In the genomic region with DNA sequence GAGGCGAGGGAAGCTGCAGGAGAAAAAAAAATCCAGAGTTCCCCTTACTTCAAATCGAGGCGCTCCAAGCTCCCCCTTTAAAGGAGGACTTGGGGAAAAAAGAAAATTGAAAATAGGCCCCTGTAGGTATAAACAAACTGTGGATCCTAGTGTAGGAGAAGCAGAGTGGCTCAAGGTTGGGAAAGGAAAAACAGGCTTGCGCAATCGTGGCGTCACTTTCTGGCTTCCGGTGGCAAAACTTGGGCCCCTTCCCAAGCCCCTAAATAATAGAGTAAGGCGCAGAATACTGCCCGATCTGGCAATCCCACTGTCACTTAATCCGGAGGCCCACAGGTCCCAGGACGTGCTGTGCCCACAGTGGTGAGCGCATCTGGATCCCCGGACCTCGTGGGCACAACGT, we compare ENCODE assay signal across 19 cellular contexts. TPM values are rescaled to one million over a fixed set of nuclear protein-coding genes. Genes with fewer than 3 reads are reported as not detected.
A peak's percentile ranks its signal among the peaks of the same experiment; 100 is the strongest.
DNase-seq lines count a peak whose midpoint lies in the region; ATAC-seq and TF ChIP-seq lines count a peak whose summit lies in the region.
"Had no signal": no experiment of that assay in that cellular context is flagged by ENCODE, and none has a peak within 500 bp of the region (broad histone marks: within the 10 kb centered on the region; RNA-seq: fewer than 3 reads in every experiment).

No MANE protein-coding gene starts in this region.

- H3K9me3 ChIP-seq in HUES48 (ENCODE audit: control insufficient read depth, insufficient read depth, low read length) (peaks cover 3% of the 10 kb centered on the region; the same call in 1 of the 2 replicates), iPS-18a (ENCODE audit: control insufficient read depth, low read depth, low read length) (peaks cover 8% of the 10 kb centered on the region), thymus (ENCODE audit: control insufficient read depth) (no peaks in the 10 kb centered on the region)

- no peak for ATAC-seq in WTC11
- ATAC-seq: Right ventricle myocardium inferior had no signal

- H3K27me3 Mint-ChIP-seq in WTC11 (ENCODE audit: low read depth) = peaks cover 100% of the 10 kb centered on the region
- H3K27me3 Mint-ChIP-seq in chondrocyte (ENCODE audit: low read depth) = peaks cover 80% of the 10 kb centered on the region

- 7% methylated on average over 15 of the region's 15 CpGs for WGBS in thymus

- H3K27ac ChIP-seq in HUES48 (ENCODE audit: low read depth, low read length) (no peak overlapping the region), iPS-18a (ENCODE audit: low read length) (no peak overlapping the region), thymus (ENCODE audit: low read depth) (peak overlapping the region; percentile 61)
- H3K27ac ChIP-seq: C4-2B had no signal

- H3K4me1 Mint-ChIP-seq in WTC11 (peaks cover 49% of the 10 kb centered on the region), chondrocyte (ENCODE audit: low read depth) (peaks cover 3% of the 10 kb centered on the region)

- peak overlapping the region; percentile 52 for H3K4me3 ChIP-seq in HUES48 (ENCODE audit: low read depth, low read length)
- H3K4me3 ChIP-seq in iPS-18a (ENCODE audit: low read length) = peak overlapping the region; percentile 56
- no peak overlapping the region for H3K4me3 ChIP-seq in thymus (ENCODE audit: low read length)

- H3K36me3 ChIP-seq in HUES48 (ENCODE audit: control insufficient read depth, insufficient read depth, low read length) (no peaks in the 10 kb centered on the region), iPS-18a (ENCODE audit: control insufficient read depth, low read depth, low read length) (no peaks in the 10 kb centered on the region), thymus (ENCODE audit: control insufficient read depth, insufficient read depth) (no peaks in the 10 kb centered on the region)

- H3K9me3 Mint-ChIP-seq in WTC11 = no peaks in the 10 kb centered on the region
- no peaks in the 10 kb centered on the region for H3K9me3 Mint-ChIP-seq in chondrocyte (ENCODE audit: low read depth)

- no peak overlapping the region for H3K9ac ChIP-seq in HUES48 (ENCODE audit: low read depth, low read length)
- no peak overlapping the region for H3K9ac ChIP-seq in iPS-18a (ENCODE audit: low read length)

- no peaks in the 10 kb centered on the region for H3K36me3 Mint-ChIP-seq in WTC11
- no peaks in the 10 kb centered on the region for H3K36me3 Mint-ChIP-seq in chondrocyte (ENCODE audit: low read depth)

- no peak for DNase-seq in WTC11 (ENCODE audit: low spot score)
- no peak for DNase-seq in ureter (ENCODE audit: low spot score)
- no peak for DNase-seq in chondrocyte (ENCODE audit: low spot score)
- no peak for DNase-seq in Ammon's horn (ENCODE audit: low spot score)
- DNase-seq: ACHN, DMS79, Kasumi-1, MM.1S, NCI-H1092, NCI-H146, NCI-H2029 treated with DMSO at 0.1 percent for 48 hours, NCI-H2171 treated with DMSO at 0.1 percent for 48 hours, NCI-H446 treated with DMSO at 0.1 percent for 48 hours had no signal

- CTCF ChIA-PET in WTC11 (lab: Charles Lee) = interaction anchor here (0.7 to 2.6 kb wide), 2 partner anchors 10 to 850 kb away, joined by 3 to 33 read pairs; a partner anchor contains a TSS

- H3K4me3 Mint-ChIP-seq in WTC11 (peak overlapping the region; percentile 71), chondrocyte (ENCODE audit: unreplicated experiment) (no peak overlapping the region)

- H3K27me3 ChIP-seq in HUES48 (ENCODE audit: control insufficient read depth, insufficient read depth, low read length) (peaks cover 100% of the 10 kb centered on the region), iPS-18a (ENCODE audit: control insufficient read depth, insufficient read depth, low read length) (peaks cover 100% of the 10 kb centered on the region), thymus (ENCODE audit: control insufficient read depth, insufficient read depth) (peaks cover 50% of the 10 kb centered on the region)

- TF ChIP-seq CTCF in WTC11 (IDR thresholded peaks at IDR 0.05) = no peak
- no peak for TF ChIP-seq CTCF in chondrocyte (IDR thresholded peaks at IDR 0.05)

- POLR2A ChIA-PET in WTC11 (lab: Charles Lee) = no interaction called here

- H3K4me1 ChIP-seq in HUES48 (ENCODE audit: control insufficient read depth, insufficient read depth, low read length) = peaks cover 30% of the 10 kb centered on the region
- peaks cover 7% of the 10 kb centered on the region for H3K4me1 ChIP-seq in iPS-18a (ENCODE audit: control insufficient read depth, low read depth, low read length)
- no peaks in the 10 kb centered on the region for H3K4me1 ChIP-seq in thymus (ENCODE audit: control insufficient read depth, insufficient read depth, low read length)

- H3K27ac Mint-ChIP-seq in WTC11 (no peak overlapping the region), chondrocyte (ENCODE audit: unreplicated experiment) (no peak overlapping the region)

TF ChIP-seq in WTC11, 78 proteins besides CTCF, POLR2A, EP300 and RAD21 (continues in another document):
- TF ChIP-seq, protein P1, sequence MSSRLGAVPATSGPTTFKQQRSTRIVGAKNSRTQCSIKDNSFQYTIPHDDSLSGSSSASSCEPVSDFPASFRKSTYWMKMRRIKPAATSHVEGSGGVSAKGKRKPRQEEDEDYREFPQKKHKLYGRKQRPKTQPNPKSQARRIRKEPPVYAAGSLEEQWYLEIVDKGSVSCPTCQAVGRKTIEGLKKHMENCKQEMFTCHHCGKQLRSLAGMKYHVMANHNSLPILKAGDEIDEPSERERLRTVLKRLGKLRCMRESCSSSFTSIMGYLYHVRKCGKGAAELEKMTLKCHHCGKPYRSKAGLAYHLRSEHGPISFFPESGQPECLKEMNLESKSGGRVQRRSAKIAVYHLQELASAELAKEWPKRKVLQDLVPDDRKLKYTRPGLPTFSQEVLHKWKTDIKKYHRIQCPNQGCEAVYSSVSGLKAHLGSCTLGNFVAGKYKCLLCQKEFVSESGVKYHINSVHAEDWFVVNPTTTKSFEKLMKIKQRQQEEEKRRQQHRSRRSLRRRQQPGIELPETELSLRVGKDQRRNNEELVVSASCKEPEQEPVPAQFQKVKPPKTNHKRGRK (CRISPR knock-in tag; IDR thresholded peaks at IDR 0.05; ENCODE audit: borderline replicate concordance) = no peak
- TF ChIP-seq EMX1 (CRISPR knock-in tag; IDR thresholded peaks at IDR 0.05) (no peak), FOXP1 (CRISPR knock-in tag; IDR thresholded peaks at IDR 0.05; ENCODE audit: borderline replicate concordance) (no peak), PRRX2 (CRISPR knock-in tag; IDR thresholded peaks at IDR 0.05) (no peak), ELF4 (CRISPR knock-in tag; IDR thresholded peaks at IDR 0.05; ENCODE audit: low read depth) (no peak), ZNF219 (CRISPR knock-in tag; IDR thresholded peaks at IDR 0.05; ENCODE audit: borderline replicate concordance) (no peak), CBFB (CRISPR knock-in tag; IDR thresholded peaks at IDR 0.05; ENCODE audit: low read depth) (no peak), ESRRA (CRISPR knock-in tag; IDR thresholded peaks at IDR 0.05; ENCODE audit: borderline replicate concordance) (no peak)
- TF ChIP-seq, protein P2, sequence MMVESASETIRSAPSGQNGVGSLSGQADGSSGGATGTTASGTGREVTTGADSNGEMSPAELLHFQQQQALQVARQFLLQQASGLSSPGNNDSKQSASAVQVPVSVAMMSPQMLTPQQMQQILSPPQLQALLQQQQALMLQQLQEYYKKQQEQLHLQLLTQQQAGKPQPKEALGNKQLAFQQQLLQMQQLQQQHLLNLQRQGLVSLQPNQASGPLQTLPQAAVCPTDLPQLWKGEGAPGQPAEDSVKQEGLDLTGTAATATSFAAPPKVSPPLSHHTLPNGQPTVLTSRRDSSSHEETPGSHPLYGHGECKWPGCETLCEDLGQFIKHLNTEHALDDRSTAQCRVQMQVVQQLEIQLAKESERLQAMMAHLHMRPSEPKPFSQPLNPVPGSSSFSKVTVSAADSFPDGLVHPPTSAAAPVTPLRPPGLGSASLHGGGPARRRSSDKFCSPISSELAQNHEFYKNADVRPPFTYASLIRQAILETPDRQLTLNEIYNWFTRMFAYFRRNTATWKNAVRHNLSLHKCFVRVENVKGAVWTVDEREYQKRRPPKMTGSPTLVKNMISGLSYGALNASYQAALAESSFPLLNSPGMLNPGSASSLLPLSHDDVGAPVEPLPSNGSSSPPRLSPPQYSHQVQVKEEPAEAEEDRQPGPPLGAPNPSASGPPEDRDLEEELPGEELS (CRISPR knock-in tag; IDR thresholded peaks at IDR 0.05) = no peak
- TF ChIP-seq, protein P3, sequence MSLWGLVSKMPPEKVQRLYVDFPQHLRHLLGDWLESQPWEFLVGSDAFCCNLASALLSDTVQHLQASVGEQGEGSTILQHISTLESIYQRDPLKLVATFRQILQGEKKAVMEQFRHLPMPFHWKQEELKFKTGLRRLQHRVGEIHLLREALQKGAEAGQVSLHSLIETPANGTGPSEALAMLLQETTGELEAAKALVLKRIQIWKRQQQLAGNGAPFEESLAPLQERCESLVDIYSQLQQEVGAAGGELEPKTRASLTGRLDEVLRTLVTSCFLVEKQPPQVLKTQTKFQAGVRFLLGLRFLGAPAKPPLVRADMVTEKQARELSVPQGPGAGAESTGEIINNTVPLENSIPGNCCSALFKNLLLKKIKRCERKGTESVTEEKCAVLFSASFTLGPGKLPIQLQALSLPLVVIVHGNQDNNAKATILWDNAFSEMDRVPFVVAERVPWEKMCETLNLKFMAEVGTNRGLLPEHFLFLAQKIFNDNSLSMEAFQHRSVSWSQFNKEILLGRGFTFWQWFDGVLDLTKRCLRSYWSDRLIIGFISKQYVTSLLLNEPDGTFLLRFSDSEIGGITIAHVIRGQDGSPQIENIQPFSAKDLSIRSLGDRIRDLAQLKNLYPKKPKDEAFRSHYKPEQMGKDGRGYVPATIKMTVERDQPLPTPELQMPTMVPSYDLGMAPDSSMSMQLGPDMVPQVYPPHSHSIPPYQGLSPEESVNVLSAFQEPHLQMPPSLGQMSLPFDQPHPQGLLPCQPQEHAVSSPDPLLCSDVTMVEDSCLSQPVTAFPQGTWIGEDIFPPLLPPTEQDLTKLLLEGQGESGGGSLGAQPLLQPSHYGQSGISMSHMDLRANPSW (CRISPR knock-in tag; conservative IDR thresholded peaks at IDR 0.05; ENCODE audit: low read depth) = no peak
- TF ChIP-seq, protein P4, sequence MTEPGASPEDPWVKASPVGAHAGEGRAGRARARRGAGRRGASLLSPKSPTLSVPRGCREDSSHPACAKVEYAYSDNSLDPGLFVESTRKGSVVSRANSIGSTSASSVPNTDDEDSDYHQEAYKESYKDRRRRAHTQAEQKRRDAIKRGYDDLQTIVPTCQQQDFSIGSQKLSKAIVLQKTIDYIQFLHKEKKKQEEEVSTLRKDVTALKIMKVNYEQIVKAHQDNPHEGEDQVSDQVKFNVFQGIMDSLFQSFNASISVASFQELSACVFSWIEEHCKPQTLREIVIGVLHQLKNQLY (CRISPR knock-in tag; IDR thresholded peaks at IDR 0.05) = no peak
- TF ChIP-seq, protein P5, sequence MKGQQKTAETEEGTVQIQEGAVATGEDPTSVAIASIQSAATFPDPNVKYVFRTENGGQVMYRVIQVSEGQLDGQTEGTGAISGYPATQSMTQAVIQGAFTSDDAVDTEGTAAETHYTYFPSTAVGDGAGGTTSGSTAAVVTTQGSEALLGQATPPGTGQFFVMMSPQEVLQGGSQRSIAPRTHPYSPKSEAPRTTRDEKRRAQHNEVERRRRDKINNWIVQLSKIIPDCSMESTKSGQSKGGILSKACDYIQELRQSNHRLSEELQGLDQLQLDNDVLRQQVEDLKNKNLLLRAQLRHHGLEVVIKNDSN (CRISPR knock-in tag; IDR thresholded peaks at IDR 0.05) = no peak

RNA-seq across cellular contexts. Expression of a gene that starts 8.0 kb away (rescaled TPM):
- total RNA-seq in WTC11 (2021) = not detected in 3 replicates
- polyA plus RNA-seq in thymus = 35.6 TPM
- not detected for total RNA-seq in ureter
- not detected in 3 replicates for total RNA-seq in chondrocyte
- total RNA-seq: Right ventricle myocardium inferior, SK-MEL-5 had no signal
